29 cellular contexts compared by ENCODE assay signal in the genomic region with DNA sequence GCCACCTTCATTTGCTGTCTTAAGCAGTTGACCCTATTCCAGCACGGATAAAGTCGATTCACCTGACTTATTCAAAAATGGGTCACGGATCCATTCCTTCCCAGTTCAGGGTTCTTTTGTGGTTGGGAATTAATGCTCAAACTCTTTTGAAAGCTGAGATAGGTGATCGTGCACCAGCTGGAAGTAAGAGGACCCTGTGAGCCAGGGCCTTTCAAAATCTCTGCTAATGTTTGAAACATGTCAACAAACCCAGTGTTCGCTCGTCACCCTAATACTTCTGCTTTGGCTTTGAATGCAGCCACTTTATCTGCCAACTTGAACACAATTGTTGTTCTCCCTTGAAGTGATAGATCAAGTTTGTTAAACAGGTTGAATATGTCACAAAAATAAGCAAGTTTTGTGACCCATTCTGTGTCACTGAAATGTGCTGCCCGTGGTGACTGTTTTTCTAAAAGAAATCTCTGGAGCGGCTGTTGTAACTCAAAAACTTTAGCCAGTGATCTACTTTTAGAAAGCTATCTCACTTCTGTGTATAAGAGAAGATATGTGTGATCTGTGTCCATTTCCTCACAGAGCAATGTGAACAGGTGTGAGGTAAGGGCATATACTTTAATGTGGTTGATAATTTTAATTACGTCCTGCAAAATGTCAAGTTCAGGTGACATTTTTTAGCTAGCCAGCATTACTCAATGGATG.
"Had no signal": no experiment of that assay in that cellular context is flagged by ENCODE, and none has a peak within 500 bp of the region (broad histone marks: within the 10 kb centered on the region; RNA-seq: fewer than 3 reads in every experiment).

No MANE protein-coding gene starts in this region.

- H3K27ac Mint-ChIP-seq: activated CD4-positive, alpha-beta T cell treated with anti-CD3 and anti-CD28 coated beads for 36 hours; activated CD4-positive, alpha-beta T cell treated with anti-CD3 and anti-CD28 coated beads, Interleukin-2, amount 10 ng/mL, durations not matched to agents 7 days and 5 days; activated CD8-positive, alpha-beta T cell treated with anti-CD3 and anti-CD28 coated beads, Interleukin-2, amount 10 ng/mL, durations not matched to agents 7 days and 5 days; activated naive CD4-positive, alpha-beta T cell treated with anti-CD3 and anti-CD28 coated beads for 36 hours; activated naive CD4-positive, alpha-beta T cell treated with anti-CD3 and anti-CD28 coated beads, Interleukin-2, amount 50 U/mL, for 72 hours; activated T-cell treated with anti-CD3 and anti-CD28 coated beads, Interleukin-2, amount 50 U/mL, for 24 hours; WTC11 had no signal

- H3K9me3 ChIP-seq: adrenal gland, body of pancreas, breast epithelium had no signal

- H3K27ac ChIP-seq: adrenal gland, body of pancreas, breast epithelium had no signal

- H3K27me3 ChIP-seq: adrenal gland, body of pancreas, breast epithelium had no signal

- H3K9me3 Mint-ChIP-seq: activated CD4-positive, alpha-beta T cell treated with anti-CD3 and anti-CD28 coated beads, Interleukin-2, amount 10 ng/mL, durations not matched to agents 7 days and 5 days; activated naive CD4-positive, alpha-beta T cell treated with anti-CD3 and anti-CD28 coated beads for 36 hours; activated naive CD4-positive, alpha-beta T cell treated with anti-CD3 and anti-CD28 coated beads, Interleukin-2, amount 50 U/mL, for 72 hours; activated T-cell treated with anti-CD3 and anti-CD28 coated beads, Interleukin-2, amount 50 U/mL, for 24 hours had no signal

- H3K36me3 ChIP-seq: adrenal gland, breast epithelium had no signal

- H3K27me3 Mint-ChIP-seq: activated CD4-positive, alpha-beta T cell treated with anti-CD3 and anti-CD28 coated beads for 36 hours; activated CD4-positive, alpha-beta T cell treated with anti-CD3 and anti-CD28 coated beads, Interleukin-2, amount 10 ng/mL, durations not matched to agents 7 days and 5 days; activated T-cell treated with anti-CD3 and anti-CD28 coated beads, Interleukin-2, amount 50 U/mL, for 24 hours had no signal

- H3K4me3 ChIP-seq: adrenal gland, body of pancreas, breast epithelium had no signal

- ATAC-seq: activated CD4-positive, alpha-beta T cell treated with anti-CD3 and anti-CD28 coated beads for 36 hours; activated CD4-positive, CD25-positive, alpha-beta regulatory T cell treated with anti-CD3 and anti-CD28 coated beads, Interleukin-2, amount 50 U/mL, for 24 hours; activated CD8-positive, alpha-beta T cell treated with anti-CD3 and anti-CD28 coated beads, Interleukin-2, amount 10 ng/mL, durations not matched to agents 7 days and 5 days; activated naive CD4-positive, alpha-beta T cell treated with anti-CD3 and anti-CD28 coated beads, Interleukin-2, amount 50 U/mL, for 72 hours; body of pancreas; Panc1; WTC11 had no signal

- H3K4me1 ChIP-seq: body of pancreas, breast epithelium had no signal

- DNase-seq: activated CD4-positive, alpha-beta T cell treated with anti-CD3 and anti-CD28 coated beads for 36 hours; activated CD4-positive, alpha-beta T cell treated with anti-CD3 and anti-CD28 coated beads, Interleukin-2, amount 10 ng/mL, durations not matched to agents 7 days and 5 days; activated CD4-positive, alpha-beta T cell treated with anti-CD3 and anti-CD28 coated beads, Interleukin-2, amount 50 U/mL, for 48 hours; activated CD8-positive, alpha-beta T cell treated with anti-CD3 and anti-CD28 coated beads, Interleukin-2, amount 10 ng/mL, durations not matched to agents 7 days and 5 days; activated gamma-delta T cell treated with Interleukin-2 at 50 U/mL for 16 hours; activated naive CD4-positive, alpha-beta T cell treated with anti-CD3 and anti-CD28 coated beads for 36 hours; activated T-cell treated with anti-CD3 and anti-CD28 coated beads, Interleukin-2, amount 50 U/mL, for 24 hours; adrenal gland; body of pancreas; caudate nucleus; Karpas-422; KBM-7; NCI-H1105; NCI-H1417 treated with DMSO at 0.1 percent for 48 hours; NCI-H187 treated with DMSO at 0.1 percent for 48 hours; NCI-H2081; NCI-H226; NCI-H446 treated with DMSO at 0.1 percent for 48 hours; NCI-H524; NCI-H69; SHP77; SW 1271; T-helper 1 cell; T1000 had no signal

- H3K4me3 Mint-ChIP-seq: activated CD4-positive, alpha-beta T cell treated with anti-CD3 and anti-CD28 coated beads for 36 hours; activated CD4-positive, alpha-beta T cell treated with anti-CD3 and anti-CD28 coated beads, Interleukin-2, amount 10 ng/mL, durations not matched to agents 7 days and 5 days; activated CD8-positive, alpha-beta T cell treated with anti-CD3 and anti-CD28 coated beads, Interleukin-2, amount 10 ng/mL, durations not matched to agents 7 days and 5 days; activated naive CD4-positive, alpha-beta T cell treated with anti-CD3 and anti-CD28 coated beads for 36 hours; activated T-cell treated with anti-CD3 and anti-CD28 coated beads, Interleukin-2, amount 50 U/mL, for 24 hours; WTC11 had no signal

- H3K4me1 Mint-ChIP-seq: WTC11 had no signal
